ENCODE assay signal across 1 cellular context in genomic region chr4:150306719-150307118, GRCh38.
TF ChIP-seq lines count a peak whose summit lies in the region.

No MANE protein-coding gene starts in this region.

TF ChIP-seq in HepG2, 621 proteins besides CTCF, POLR2A, EP300 and RAD21 (continued from another document):
- TF ChIP-seq ZNF276 (CRISPR knock-in tag; IDR thresholded peaks at IDR 0.05; ENCODE audit: low read depth) (no peak), ZNF629 (CRISPR knock-in tag; conservative IDR thresholded peaks at IDR 0.05) (peak; percentile 58)
